In genomic region chr1:12095822-12096263, GRCh38 we compare ENCODE assay signal across 13 cellular contexts. TPM values are rescaled to one million over a fixed set of nuclear protein-coding genes. Genes with fewer than 3 reads are reported as not detected.
DNase-seq lines count a peak whose midpoint lies in the region; ATAC-seq and TF ChIP-seq lines count a peak whose summit lies in the region.
"Had no signal": no experiment of that assay in that cellular context is flagged by ENCODE, and none has a peak within 500 bp of the region (broad histone marks: within the 10 kb centered on the region; RNA-seq: fewer than 3 reads in every experiment).

No MANE protein-coding gene starts in this region.

- H3K4me1 Mint-ChIP-seq in natural killer cell treated with Interleukin-12 subunit alpha and Interleukin-12 subunit beta and Interleukin-15 and Interleukin-18, amount 100 ng/mL, for 72 hours (ENCODE audit: low read depth in 2 of 2): peaks cover 17 to 19% of the 10 kb centered on the region in 2 donors
- peaks cover 5 to 7% of the 10 kb centered on the region in 2 donors for H3K4me1 Mint-ChIP-seq in natural killer cell

- peaks cover 11% of the 10 kb centered on the region for H3K36me3 Mint-ChIP-seq in natural killer cell treated with Interleukin-12 subunit alpha and Interleukin-12 subunit beta and Interleukin-15 and Interleukin-18, amount 100 ng/mL, for 72 hours
- H3K36me3 Mint-ChIP-seq in natural killer cell: no peaks in the 10 kb centered on the region

- ATAC-seq in natural killer cell treated with Interleukin-12 subunit alpha and Interleukin-12 subunit beta and Interleukin-15 and Interleukin-18, amount 100 ng/mL, for 72 hours: peak; percentile 48 to 52
- ATAC-seq in natural killer cell (no peak), HG02938 (IDR thresholded peaks at IDR 0.05; ENCODE audit: unreplicated experiment) (no peak)
- ATAC-seq: effector memory CD8-positive, alpha-beta T cell had no signal

- TF ChIP-seq CTCF in natural killer cell (IDR thresholded peaks at IDR 0.05) (no peak), choroid plexus epithelial cell (conservative IDR thresholded peaks at IDR 0.05; ENCODE audit: low read depth, low read length) (no peak)

- peaks cover 4% of the 10 kb centered on the region for H3K9me3 Mint-ChIP-seq in natural killer cell treated with Interleukin-12 subunit alpha and Interleukin-12 subunit beta and Interleukin-15 and Interleukin-18, amount 100 ng/mL, for 72 hours
- H3K9me3 Mint-ChIP-seq in natural killer cell: peaks cover 0 to 2% of the 10 kb centered on the region in 2 donors
- H3K9me3 Mint-ChIP-seq: effector memory CD8-positive, alpha-beta T cell had no signal

- intact Hi-C loops in natural killer cell (cut with micrococcal nuclease): no loop called here

- H3K27me3 Mint-ChIP-seq in natural killer cell treated with Interleukin-12 subunit alpha and Interleukin-12 subunit beta and Interleukin-15 and Interleukin-18, amount 100 ng/mL, for 72 hours: no peaks in the 10 kb centered on the region
- H3K27me3 Mint-ChIP-seq in natural killer cell (ENCODE audit: low read depth in 2 of 2): no peaks in the 10 kb centered on the region
- H3K27me3 Mint-ChIP-seq: effector memory CD8-positive, alpha-beta T cell had no signal

- H3K4me3 ChIP-seq in choroid plexus epithelial cell (ENCODE audit: low read depth, low read length): no peak overlapping the region
- H3K4me3 ChIP-seq: thoracic aorta had no signal

- DNase-seq in natural killer cell treated with Interleukin-12 subunit alpha and Interleukin-12 subunit beta and Interleukin-15 and Interleukin-18, amount 100 ng/mL, for 72 hours (ENCODE audit: low spot score): no peak
- DNase-seq in natural killer cell (no peak), NCI-H226 (peak; percentile 68), choroid plexus epithelial cell (ENCODE audit: low read depth) (peak; percentile 24), LoVo (ENCODE audit: low spot score) (no peak), midbrain (lab: John Stamatoyannopoulos, UW) (no peak)
- no peak for DNase-seq in stimulated activated CD4-positive, alpha-beta T cell treated with anti-CD3 and anti-CD28 coated beads, Interleukin-1b, Interleukin-23, amount 100 ng/mL, for 48 hours
- DNase-seq: amygdala; effector memory CD8-positive, alpha-beta T cell; hypothalamus; NCI-H1436 treated with DMSO at 0.1 percent for 48 hours had no signal

- peak overlapping the region in 1 of 2 donors; percentile 1 for H3K27ac Mint-ChIP-seq in natural killer cell treated with Interleukin-12 subunit alpha and Interleukin-12 subunit beta and Interleukin-15 and Interleukin-18, amount 100 ng/mL, for 72 hours
- no peak overlapping the region for H3K27ac Mint-ChIP-seq in natural killer cell
- H3K27ac Mint-ChIP-seq: effector memory CD8-positive, alpha-beta T cell had no signal

- no peak overlapping the region for H3K4me3 Mint-ChIP-seq in natural killer cell treated with Interleukin-12 subunit alpha and Interleukin-12 subunit beta and Interleukin-15 and Interleukin-18, amount 100 ng/mL, for 72 hours
- H3K4me3 Mint-ChIP-seq in natural killer cell: no peak overlapping the region
- H3K4me3 Mint-ChIP-seq: effector memory CD8-positive, alpha-beta T cell had no signal

RNA-seq across cellular contexts. Expression of gene TNFRSF8, which starts 32.7 kb away (rescaled TPM):
- 10 to 100 TPM; 16.3 to 77.3 TPM for total RNA-seq in natural killer cell treated with Interleukin-12 subunit alpha and Interleukin-12 subunit beta and Interleukin-15 and Interleukin-18, amount 100 ng/mL, for 72 hours
- total RNA-seq in natural killer cell: 1 to 10 TPM in 1 of 3 donors, under 1 TPM in 2; 0.34 to 1.7 (median 0.50) TPM

Comparison
In these comparisons a context has a peak if more than half of its experiments do, and no peak if none do; other contexts are left out.
1. ATAC-seq: peak in natural killer cell treated with Interleukin-12 subunit alpha and Interleukin-12 subunit beta and Interleukin-15 and Interleukin-18, amount 100 ng/mL, for 72 hours (2 of 2); none in natural killer cell (0 of 3) and HG02938 (single experiment).
2. RNA of gene TNFRSF8, which starts 32.7 kb away (total RNA-seq): 16.3 to 77.3 TPM in natural killer cell treated with Interleukin-12 subunit alpha and Interleukin-12 subunit beta and Interleukin-15 and Interleukin-18, amount 100 ng/mL, for 72 hours; 0.34 to 1.7 TPM in natural killer cell; every median in the first group is over 4 times any median in the second.
3. DNase-seq: peak in NCI-H226 (single experiment) and choroid plexus epithelial cell (single experiment); none in natural killer cell treated with Interleukin-12 subunit alpha and Interleukin-12 subunit beta and Interleukin-15 and Interleukin-18, amount 100 ng/mL, for 72 hours (single experiment), natural killer cell (single experiment), stimulated activated CD4-positive, alpha-beta T cell treated with anti-CD3 and anti-CD28 coated beads, Interleukin-1b, Interleukin-23, amount 100 ng/mL, for 48 hours (single experiment), LoVo (single experiment) and midbrain (single experiment).